In genomic region chr10:80522756-80523363, GRCh38 we compare ENCODE assay signal across 16 cellular contexts. TPM values are rescaled to one million over a fixed set of nuclear protein-coding genes. Genes with fewer than 3 reads are reported as not detected.
DNase-seq lines count a peak whose midpoint lies in the region; ATAC-seq and TF ChIP-seq lines count a peak whose summit lies in the region.
"Had no signal": no experiment of that assay in that cellular context is flagged by ENCODE, and none has a peak within 500 bp of the region (broad histone marks: within the 10 kb centered on the region; RNA-seq: fewer than 3 reads in every experiment).

No MANE protein-coding gene starts in this region.

- intact Hi-C loops in posterior vena cava (cut with DNase I) (no loop called here), Calu3 (cut with micrococcal nuclease; ENCODE audit: unreplicated experiment) (no loop called here)

- no peak overlapping the region for H3K9ac ChIP-seq in KMS-11

- BruUV-seq in Calu3 (replicated peaks; lab: Mats Ljungman, UMichigan) = no TSS peak

- H3K79me2 ChIP-seq in KMS-11 (ENCODE audit: insufficient read depth, low read depth) = no peaks in the 10 kb centered on the region

- peaks cover 21% of the 10 kb centered on the region for H3K36me3 Mint-ChIP-seq in activated CD8-positive, alpha-beta memory T cell treated with anti-CD3 and anti-CD28 coated beads, Interleukin-2, amount 10 ng/mL, durations not matched to agents 7 days and 5 days
- H3K36me3 Mint-ChIP-seq in activated naive CD8-positive, alpha-beta T cell treated with anti-CD3 and anti-CD28 coated beads, Interleukin-2, amount 10 ng/mL, durations not matched to agents 7 days and 5 days = peaks cover 29% of the 10 kb centered on the region
- H3K36me3 Mint-ChIP-seq in nephron progenitor cell (ENCODE audit: low read depth) (peaks cover 25% of the 10 kb centered on the region), Calu3 (ENCODE audit: insufficient read depth, unreplicated experiment) (peaks cover 62% of the 10 kb centered on the region)

- no peaks in the 10 kb centered on the region for H3K36me3 ChIP-seq in KMS-11 (ENCODE audit: insufficient read depth)

- peaks cover 46% of the 10 kb centered on the region for H3K4me1 ChIP-seq in KMS-11 (ENCODE audit: low read depth, poor library complexity, severe bottlenecking)

- POLR2A ChIA-PET in activated naive CD8-positive, alpha-beta T cell treated with anti-CD3 and anti-CD28 coated beads, Interleukin-2, amount 10 ng/mL, durations not matched to agents 7 days and 5 days (lab: Charles Lee) = interaction anchor here (0.7 kb wide), 3 partner anchors 25 to 141 kb away, joined by 3 to 6 read pairs (median 4); no protein-coding TSS in a partner anchor

- no peaks in the 10 kb centered on the region for H3K9me3 Mint-ChIP-seq in activated CD8-positive, alpha-beta memory T cell treated with anti-CD3 and anti-CD28 coated beads, Interleukin-2, amount 10 ng/mL, durations not matched to agents 7 days and 5 days (ENCODE audit: low read depth)
- no peaks in the 10 kb centered on the region for H3K9me3 Mint-ChIP-seq in activated naive CD8-positive, alpha-beta T cell treated with anti-CD3 and anti-CD28 coated beads, Interleukin-2, amount 10 ng/mL, durations not matched to agents 7 days and 5 days
- H3K9me3 Mint-ChIP-seq in nephron progenitor cell = no peaks in the 10 kb centered on the region
- no peaks in the 10 kb centered on the region for H3K9me3 Mint-ChIP-seq in Calu3 (ENCODE audit: low read depth, unreplicated experiment)

- no peak overlapping the region for H2AFZ ChIP-seq in KMS-11 (ENCODE audit: low read depth)

- H3K27ac ChIP-seq in KMS-11 = no peak overlapping the region
- H3K27ac ChIP-seq: testis had no signal

- CTCF ChIA-PET in activated CD8-positive, alpha-beta memory T cell treated with anti-CD3 and anti-CD28 coated beads, Interleukin-2, amount 10 ng/mL, durations not matched to agents 7 days and 5 days (lab: Charles Lee) = interaction anchor here (0.7 to 1.0 kb wide), 2 partner anchors 17 to 1271 kb away, joined by 3 read pairs; no protein-coding TSS in a partner anchor
- CTCF ChIA-PET in Calu3 (lab: Charles Lee) = no interaction called here

- peak overlapping the region; percentile 34 for H3K27ac Mint-ChIP-seq in activated CD8-positive, alpha-beta memory T cell treated with anti-CD3 and anti-CD28 coated beads, Interleukin-2, amount 10 ng/mL, durations not matched to agents 7 days and 5 days
- peak overlapping the region; percentile 77 for H3K27ac Mint-ChIP-seq in activated naive CD8-positive, alpha-beta T cell treated with anti-CD3 and anti-CD28 coated beads, Interleukin-2, amount 10 ng/mL, durations not matched to agents 7 days and 5 days
- peak overlapping the region; percentile 36 for H3K27ac Mint-ChIP-seq in nephron progenitor cell
- H3K27ac Mint-ChIP-seq in Calu3 (ENCODE audit: unreplicated experiment) = no peak overlapping the region
- H3K27ac Mint-ChIP-seq: progenitor cell of endocrine pancreas had no signal

- no peaks in the 10 kb centered on the region for H3K27me3 Mint-ChIP-seq in activated CD8-positive, alpha-beta memory T cell treated with anti-CD3 and anti-CD28 coated beads, Interleukin-2, amount 10 ng/mL, durations not matched to agents 7 days and 5 days
- H3K27me3 Mint-ChIP-seq in activated naive CD8-positive, alpha-beta T cell treated with anti-CD3 and anti-CD28 coated beads, Interleukin-2, amount 10 ng/mL, durations not matched to agents 7 days and 5 days = no peaks in the 10 kb centered on the region
- H3K27me3 Mint-ChIP-seq in nephron progenitor cell (ENCODE audit: low read depth, poor library complexity) (no peaks in the 10 kb centered on the region), Calu3 (ENCODE audit: unreplicated experiment) (no peaks in the 10 kb centered on the region)
- H3K27me3 Mint-ChIP-seq: progenitor cell of endocrine pancreas had no signal

- H3K4me3 ChIP-seq in KMS-11 (IDR thresholded peaks at IDR 0.05; ENCODE audit: insufficient read depth, low read depth, low read length) = no peak overlapping the region
- H3K4me3 ChIP-seq: testis had no signal

- H3K4me2 ChIP-seq in KMS-11 = peak overlapping the region; percentile 50; the same call in 1 of the 2 replicates

- no peaks in the 10 kb centered on the region for H3K27me3 ChIP-seq in KMS-11 (ENCODE audit: insufficient read depth, low read depth)
- H3K27me3 ChIP-seq: testis had no signal

- TF ChIP-seq CTCF in KMS-11 (conservative IDR thresholded peaks at IDR 0.05; ENCODE audit: low read depth, low read length) (no peak), nephron progenitor cell (IDR thresholded peaks at IDR 0.05) (no peak), Calu3 (IDR thresholded peaks at IDR 0.05; ENCODE audit: unreplicated experiment) (no peak)

- DNase-seq in activated CD8-positive, alpha-beta memory T cell treated with anti-CD3 and anti-CD28 coated beads, Interleukin-2, amount 10 ng/mL, durations not matched to agents 7 days and 5 days = no peak
- no peak for DNase-seq in activated CD8-positive, alpha-beta memory T cell treated with anti-CD3 and anti-CD28 coated beads, Interleukin-2, amount 50 U/mL, for 4 hours
- DNase-seq in activated naive CD8-positive, alpha-beta T cell treated with anti-CD3 and anti-CD28 coated beads, Interleukin-2, amount 10 ng/mL, durations not matched to agents 7 days and 5 days = no peak
- DNase-seq in nephron progenitor cell = no peak
- DNase-seq in posterior vena cava (ENCODE audit: low spot score) = no peak
- no peak for DNase-seq in Calu3
- no peak for DNase-seq in GM19238 (ENCODE audit: insufficient read length, low spot score)
- DNase-seq: activated CD4-positive, alpha-beta T cell treated with anti-CD3 and anti-CD28 coated beads, Interleukin-2, amount 50 U/mL, for 1 hour; activated gamma-delta T cell treated with Interleukin-2 at 50 U/mL for 16 hours; central memory CD4-positive, alpha-beta T cell; IMR-90; NCI-H748 treated with DMSO at 0.1 percent for 48 hours; testis had no signal

- no peak for ATAC-seq in activated CD8-positive, alpha-beta memory T cell treated with anti-CD3 and anti-CD28 coated beads, Interleukin-2, amount 10 ng/mL, durations not matched to agents 7 days and 5 days
- ATAC-seq in activated naive CD8-positive, alpha-beta T cell treated with anti-CD3 and anti-CD28 coated beads, Interleukin-2, amount 10 ng/mL, durations not matched to agents 7 days and 5 days (ENCODE audit: low read depth) = peak; percentile 9

- H3K4me3 Mint-ChIP-seq in activated CD8-positive, alpha-beta memory T cell treated with anti-CD3 and anti-CD28 coated beads, Interleukin-2, amount 10 ng/mL, durations not matched to agents 7 days and 5 days = no peak overlapping the region
- H3K4me3 Mint-ChIP-seq in activated naive CD8-positive, alpha-beta T cell treated with anti-CD3 and anti-CD28 coated beads, Interleukin-2, amount 10 ng/mL, durations not matched to agents 7 days and 5 days = no peak overlapping the region
- no peak overlapping the region for H3K4me3 Mint-ChIP-seq in nephron progenitor cell
- no peak overlapping the region for H3K4me3 Mint-ChIP-seq in Calu3 (ENCODE audit: low read depth, unreplicated experiment)

- H3K4me1 Mint-ChIP-seq in activated CD8-positive, alpha-beta memory T cell treated with anti-CD3 and anti-CD28 coated beads, Interleukin-2, amount 10 ng/mL, durations not matched to agents 7 days and 5 days = peaks cover 60% of the 10 kb centered on the region
- H3K4me1 Mint-ChIP-seq in activated naive CD8-positive, alpha-beta T cell treated with anti-CD3 and anti-CD28 coated beads, Interleukin-2, amount 10 ng/mL, durations not matched to agents 7 days and 5 days = peaks cover 68% of the 10 kb centered on the region
- H3K4me1 Mint-ChIP-seq in nephron progenitor cell (peaks cover 38% of the 10 kb centered on the region), Calu3 (ENCODE audit: low read depth, unreplicated experiment) (no peaks in the 10 kb centered on the region)

- H4K20me1 ChIP-seq in KMS-11 (ENCODE audit: insufficient read depth) = no peaks in the 10 kb centered on the region

RNA-seq across cellular contexts. Expression of gene SH2D4B, which starts 14.8 kb away (rescaled TPM):
- under 1 TPM in 1 of 2 experiments, not detected in 1; 0.09 TPM for total RNA-seq in activated CD8-positive, alpha-beta memory T cell treated with anti-CD3 and anti-CD28 coated beads, Interleukin-2, amount 10 ng/mL, durations not matched to agents 7 days and 5 days
- total RNA-seq in activated naive CD8-positive, alpha-beta T cell treated with anti-CD3 and anti-CD28 coated beads, Interleukin-2, amount 10 ng/mL, durations not matched to agents 7 days and 5 days = under 1 TPM; 0.14 to 0.22 TPM
- total RNA-seq in posterior vena cava (under 1 TPM in 1 of 2 donors, not detected in 1; 0.10 TPM), Calu3 (2022) (0.24 TPM in 1 of 2 replicates, not detected in the other)
- total RNA-seq: IMR-90, RPMI7951 had no signal
